8 cellular contexts compared by ENCODE assay signal in the genomic region with DNA sequence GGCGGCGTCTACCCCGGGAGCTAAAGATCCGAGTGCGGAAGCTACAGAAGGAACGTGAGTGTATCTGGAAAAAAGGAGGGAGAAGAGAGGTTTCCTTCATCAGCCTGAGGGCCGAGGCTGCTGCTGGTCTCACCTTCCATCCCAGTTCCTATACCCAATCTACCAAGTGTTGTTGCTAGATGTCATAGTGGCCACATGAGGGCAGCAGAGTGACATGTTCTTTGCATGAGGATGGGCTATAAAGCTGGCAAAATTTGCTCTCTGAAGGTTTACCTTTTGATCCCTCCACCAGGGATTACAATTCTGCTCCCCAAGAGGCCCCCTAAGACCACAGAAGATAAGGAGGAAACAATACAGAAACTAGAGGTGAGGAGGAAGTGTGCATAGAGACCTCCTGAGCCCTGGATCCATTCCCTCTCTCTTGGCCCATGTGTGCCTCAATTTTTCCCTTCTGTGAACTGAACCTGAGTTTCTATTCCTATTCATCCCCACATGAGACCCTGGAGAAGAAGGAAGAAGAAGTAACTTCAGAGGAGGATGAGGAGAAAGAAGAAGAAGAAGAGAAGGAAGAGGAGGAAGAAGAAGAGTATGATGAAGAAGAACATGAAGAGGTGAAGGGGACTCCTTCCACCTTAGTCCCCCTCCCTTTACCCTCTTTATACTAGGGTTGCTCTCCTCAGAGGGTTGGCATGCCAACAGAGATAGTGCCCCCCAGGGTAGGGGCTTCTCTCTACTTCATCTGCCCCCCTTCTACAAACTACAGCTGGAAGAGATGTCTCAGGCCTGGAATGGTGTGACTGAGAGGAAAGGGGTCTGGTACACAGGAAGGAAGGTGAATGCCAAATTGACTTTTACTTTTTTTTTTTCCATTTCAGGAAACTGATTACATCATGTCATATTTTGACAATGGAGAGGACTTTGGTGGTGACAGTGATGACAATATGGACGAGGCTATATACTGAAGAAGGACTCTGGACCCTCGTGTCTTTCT. TPM values are rescaled to one million over a fixed set of nuclear protein-coding genes. Genes with fewer than 3 reads are reported as not detected.
DNase-seq lines count a peak whose midpoint lies in the region; ATAC-seq and TF ChIP-seq lines count a peak whose summit lies in the region.

No MANE protein-coding gene starts in this region.

- no peaks in the 10 kb centered on the region for H3K79me2 ChIP-seq in OCI-LY3 (ENCODE audit: low read length)

- no peak for ATAC-seq in HG03139 (IDR thresholded peaks at IDR 0.05; ENCODE audit: unreplicated experiment)

- peaks cover 41% of the 10 kb centered on the region for H3K4me1 ChIP-seq in OCI-LY3 (ENCODE audit: low read length)
- H3K4me1 ChIP-seq in esophagus (ENCODE audit: control insufficient read depth in 2 of 2, insufficient read depth in 2 of 2, low read length in 1 of 2) = peaks cover 2 to 6% of the 10 kb centered on the region in 2 donors
- peaks cover 44% of the 10 kb centered on the region for H3K4me1 ChIP-seq in mucosa of stomach (ENCODE audit: control insufficient read depth, insufficient read depth, low read length)
- peaks cover 52% of the 10 kb centered on the region for H3K4me1 ChIP-seq in stomach smooth muscle (ENCODE audit: control insufficient read depth, insufficient read depth, low read length)

- DNase-seq in DMS79 treated with DMSO at 0.1 percent for 48 hours (lab: John Stamatoyannopoulos, UW) = peak; percentile 90
- peak; percentile 60 for DNase-seq in activated T-cell treated with anti-CD3 and anti-CD28 coated beads for 24 hours (ENCODE audit: low read depth)

- H3K4me2 ChIP-seq in OCI-LY3 (ENCODE audit: low read length) = peak overlapping the region; percentile 85

- TF ChIP-seq RAD21 in Ishikawa (IDR thresholded peaks at IDR 0.05; ENCODE audit: low read depth) = peak; percentile 92

- H3K27me3 ChIP-seq in OCI-LY3 (ENCODE audit: low read depth, low read length) (no peaks in the 10 kb centered on the region), esophagus (ENCODE audit: control insufficient read depth in 1 of 2, insufficient read depth in 2 of 2, low read length in 2 of 2) (no peaks in the 10 kb centered on the region), mucosa of stomach (ENCODE audit: control insufficient read depth, insufficient read depth, low read length) (no peaks in the 10 kb centered on the region), stomach smooth muscle (ENCODE audit: control insufficient read depth in 1 of 2, insufficient read depth in 2 of 2, low read length in 2 of 2) (no peaks in the 10 kb centered on the region)

- no peaks in the 10 kb centered on the region for H3K36me3 ChIP-seq in OCI-LY3 (replicated peaks; ENCODE audit: low read depth, low read length)
- peaks cover 2 to 7% of the 10 kb centered on the region in 2 donors for H3K36me3 ChIP-seq in esophagus (ENCODE audit: control insufficient read depth in 2 of 2, insufficient read depth in 2 of 2, low read length in 1 of 2)
- no peaks in the 10 kb centered on the region for H3K36me3 ChIP-seq in mucosa of stomach (ENCODE audit: control insufficient read depth, insufficient read depth, low read length)
- H3K36me3 ChIP-seq in stomach smooth muscle (ENCODE audit: control insufficient read depth in 2 of 2, insufficient read depth in 2 of 2, low read length in 2 of 2) = peaks cover 0 to 6% of the 10 kb centered on the region in 2 donors

- H2AFZ ChIP-seq in OCI-LY3 (ENCODE audit: low read depth, low read length) = 0 out of 2 replicates have a peak overlapping the region, but pooled peaks have one; percentile 5

- peak; percentile 96 for TF ChIP-seq CTCF in OCI-LY3 (IDR thresholded peaks at IDR 0.05; ENCODE audit: low read depth, low read length)

- H3K9me3 ChIP-seq in OCI-LY3 (ENCODE audit: insufficient read depth, low read length) (no peaks in the 10 kb centered on the region), esophagus (ENCODE audit: control insufficient read depth in 2 of 2, insufficient read depth in 1 of 2, low read depth in 1 of 2, low read length in 1 of 2) (no peaks in the 10 kb centered on the region), mucosa of stomach (ENCODE audit: control insufficient read depth, low read length) (no peaks in the 10 kb centered on the region), stomach smooth muscle (ENCODE audit: control insufficient read depth in 2 of 2, low read length in 2 of 2) (no peaks in the 10 kb centered on the region)

- H3K9ac ChIP-seq in OCI-LY3 (ENCODE audit: low read length) (peak overlapping the region; percentile 73), mucosa of stomach (ENCODE audit: low read length) (peak overlapping the region; percentile 74), stomach smooth muscle (ENCODE audit: low read length in 2 of 2) (peak overlapping the region; percentile 72 to 77)

- H3K4me3 ChIP-seq in OCI-LY3 (ENCODE audit: low read length) (peak overlapping the region; percentile 59), esophagus (ENCODE audit: low read depth in 1 of 2, low read length in 2 of 2) (no peak overlapping the region), mucosa of stomach (ENCODE audit: low read length) (no peak overlapping the region), stomach smooth muscle (ENCODE audit: low read length in 2 of 2) (peak overlapping the region; percentile 30 to 45)

- TF ChIP-seq EP300 in Ishikawa (IDR thresholded peaks at IDR 0.05; ENCODE audit: borderline replicate concordance) = no peak

- H3K27ac ChIP-seq in OCI-LY3 (ENCODE audit: low read length) = peak overlapping the region; percentile 92
- H3K27ac ChIP-seq in esophagus (ENCODE audit: low read depth in 2 of 2, low read length in 1 of 2) = peak overlapping the region; percentile 93 to 98
- peak overlapping the region; percentile 96 for H3K27ac ChIP-seq in stomach smooth muscle (ENCODE audit: low read length)

- no peaks in the 10 kb centered on the region for H4K20me1 ChIP-seq in OCI-LY3 (ENCODE audit: insufficient read depth, low read length)

- 17 to 19% methylated on average over 9 of the region's 9 CpGs for WGBS in esophagus, 2 donors

TF ChIP-seq in Ishikawa, 13 proteins besides CTCF, POLR2A, EP300 and RAD21:
- TF ChIP-seq, protein P1, sequence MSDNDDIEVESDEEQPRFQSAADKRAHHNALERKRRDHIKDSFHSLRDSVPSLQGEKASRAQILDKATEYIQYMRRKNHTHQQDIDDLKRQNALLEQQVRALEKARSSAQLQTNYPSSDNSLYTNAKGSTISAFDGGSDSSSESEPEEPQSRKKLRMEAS (IDR thresholded peaks at IDR 0.05) = no peak
- TF ChIP-seq TCF12 (IDR thresholded peaks at IDR 0.05; ENCODE audit: low read depth) (no peak), ZBTB7A (IDR thresholded peaks at IDR 0.05; ENCODE audit: low read depth) (no peak), REST (IDR thresholded peaks at IDR 0.05; ENCODE audit: low read depth) (no peak), TEAD4 (IDR thresholded peaks at IDR 0.05) (no peak), FOXM1 (IDR thresholded peaks at IDR 0.05; ENCODE audit: borderline replicate concordance, low read depth) (no peak), TAF1 (IDR thresholded peaks at IDR 0.05; ENCODE audit: low read depth) (no peak), CREB1 (IDR thresholded peaks at IDR 0.05; ENCODE audit: low read depth) (no peak), EGR1 (IDR thresholded peaks at IDR 0.05) (no peak)

RNA-seq across cellular contexts. Expression of gene POLR3GL, which starts 13.3 kb away (rescaled TPM):
- polyA plus RNA-seq in esophagus = 10 to 100 TPM; 12.8 to 13.7 TPM

RNA-seq across cellular contexts. Expression of gene ANKRD34A, which starts 13.4 kb away (rescaled TPM):
- polyA plus RNA-seq in esophagus = under 1 TPM; 0.27 to 0.47 TPM

RNA-seq across cellular contexts. Expression of gene TXNIP, which starts 18.6 kb away (rescaled TPM):
- polyA plus RNA-seq in esophagus = 100 to 1,000 TPM in 1 of 2 donors, 10 to 100 TPM in 1; 77.5 to 235 TPM

RNA-seq across cellular contexts. Expression of gene LIX1L, which starts 20.0 kb away (rescaled TPM):
- 1 to 10 TPM; 2.1 to 2.9 TPM for polyA plus RNA-seq in esophagus

RNA-seq across cellular contexts. Expression of gene HJV, which starts 43.8 kb away (rescaled TPM):
- polyA plus RNA-seq in esophagus = not detected

Comparison
In these comparisons a context has a peak if more than half of its experiments do, and no peak if none do; other contexts are left out.
1. H3K4me3 ChIP-seq: peak in OCI-LY3 (single experiment) and stomach smooth muscle (2 of 2); none in esophagus (0 of 2) and mucosa of stomach (single experiment).
2. Peak in every context shown above with its lines, with median percentiles within 50 percentile points of each other: H3K27ac ChIP-seq and H3K9ac ChIP-seq.